In genomic region chr3:189664311-189664710, GRCh38 we compare ENCODE assay signal across 13 cellular contexts.
DNase-seq lines count a peak whose midpoint lies in the region; ATAC-seq lines count a peak whose summit lies in the region.
"Had no signal": no experiment of that assay in that cellular context is flagged by ENCODE, and none has a peak within 500 bp of the region (broad histone marks: within the 10 kb centered on the region; RNA-seq: fewer than 3 reads in every experiment).

No MANE protein-coding gene starts in this region.

- ATAC-seq in HG02642 (IDR thresholded peaks at IDR 0.05; ENCODE audit: poor library complexity, unreplicated experiment), result no peak
- ATAC-seq: activated T-cell treated with anti-CD3 and anti-CD28 coated beads, Interleukin-2, amount 50 U/mL, for 4 hours; stimulated activated naive CD8-positive, alpha-beta T cell treated with anti-CD3 and anti-CD28 coated beads, Interleukin-15, amount 100 ng/mL, for 72 hours had no signal

- H3K79me2 ChIP-seq in ACC112 (ENCODE audit: control insufficient read depth, insufficient read depth, low read length, unreplicated experiment), result no peaks in the 10 kb centered on the region

- H3K4me1 ChIP-seq in ACC112 (ENCODE audit: control insufficient read depth, insufficient read depth, low read length, unreplicated experiment), result peaks cover 19% of the 10 kb centered on the region
- no peaks in the 10 kb centered on the region for H3K4me1 ChIP-seq in effector memory CD4-positive, alpha-beta T cell (ENCODE audit: control insufficient read depth, insufficient read depth, low read length, poor library complexity, severe bottlenecking)

- peak; percentile 92 for DNase-seq in HS-5 (ENCODE audit: low read depth)
- DNase-seq in SKM-1 treated with dmso at 0.1 percent for 144 hours (lab: John Stamatoyannopoulos, UW; ENCODE audit: unreplicated experiment), result peak; percentile 47
- DNase-seq in hepatic stellate cell (ENCODE audit: low spot score), result peak; percentile 51
- no peak for DNase-seq in GM19240 (ENCODE audit: insufficient read length, low spot score)
- DNase-seq in effector memory CD4-positive, alpha-beta T cell, result no peak
- no peak for DNase-seq in DMS79 (lab: John Stamatoyannopoulos, UW)
- DNase-seq: activated T-cell treated with anti-CD3 and anti-CD28 coated beads, Interleukin-2, amount 50 U/mL, for 4 hours; effector CD4-positive, alpha-beta T cell; NCI-H187; small intestine; stimulated activated naive CD8-positive, alpha-beta T cell treated with anti-CD3 and anti-CD28 coated beads, Interleukin-15, amount 100 ng/mL, for 72 hours had no signal

- H3K27ac ChIP-seq in ACC112 (ENCODE audit: low read depth, low read length), result peak overlapping the region; percentile 67
- H3K27ac ChIP-seq in effector memory CD4-positive, alpha-beta T cell (ENCODE audit: insufficient read depth, low read length, poor library complexity, severe bottlenecking), result no peak overlapping the region

- H3K36me3 ChIP-seq in ACC112 (ENCODE audit: insufficient read depth, low read length), result no peaks in the 10 kb centered on the region
- H3K36me3 ChIP-seq in effector memory CD4-positive, alpha-beta T cell (ENCODE audit: control insufficient read depth, insufficient read depth, low read length), result no peaks in the 10 kb centered on the region

- no peaks in the 10 kb centered on the region for H3K9me3 ChIP-seq in effector memory CD4-positive, alpha-beta T cell (ENCODE audit: control insufficient read depth, low read length)

- H3K27me3 ChIP-seq in ACC112 (ENCODE audit: insufficient read depth, low read length), result no peaks in the 10 kb centered on the region
- H3K27me3 ChIP-seq in effector memory CD4-positive, alpha-beta T cell (replicated peaks; ENCODE audit: control insufficient read depth, insufficient read depth, low read length, poor library complexity, severe bottlenecking), result no peaks in the 10 kb centered on the region

- peak overlapping the region; percentile 63 for H2AFZ ChIP-seq in ACC112 (ENCODE audit: low read length, unreplicated experiment)

- H3K4me3 ChIP-seq in ACC112 (ENCODE audit: low read depth, low read length), result no peak overlapping the region
- no peak overlapping the region for H3K4me3 ChIP-seq in effector memory CD4-positive, alpha-beta T cell (ENCODE audit: insufficient read depth, low read depth, low read length, poor library complexity, severe bottlenecking)

Comparison
In these comparisons a context has a peak if more than half of its experiments do, and no peak if none do; other contexts are left out.
1. DNase-seq: peak in HS-5 (single experiment), SKM-1 treated with dmso at 0.1 percent for 144 hours (single experiment) and hepatic stellate cell (single experiment); none in GM19240 (single experiment), effector memory CD4-positive, alpha-beta T cell (0 of 3) and DMS79 (single experiment).